Comparison of ENCODE assay signal across 28 cellular contexts in the genomic region with DNA sequence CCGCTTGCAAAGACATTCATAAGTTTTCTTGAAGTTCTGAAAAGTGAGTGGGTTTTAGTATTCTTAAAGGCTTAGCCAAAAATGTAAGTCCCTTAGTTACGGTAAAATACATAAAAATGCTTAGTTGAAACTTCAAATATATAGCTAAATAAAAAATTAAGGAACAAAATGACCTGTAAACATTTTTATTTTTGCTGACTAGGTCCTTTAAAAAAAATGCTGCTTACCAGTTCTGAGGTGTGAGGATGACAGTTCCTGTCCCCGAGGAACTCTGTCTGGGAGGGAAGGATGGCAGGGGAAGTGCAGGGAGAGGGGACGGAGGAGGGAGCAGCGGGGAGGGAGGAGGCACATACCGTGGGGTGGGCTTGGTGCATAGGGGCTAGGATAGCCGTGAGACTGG.
"Had no signal": no experiment of that assay in that cellular context is flagged by ENCODE, and none has a peak within 500 bp of the region (broad histone marks: within the 10 kb centered on the region; RNA-seq: fewer than 3 reads in every experiment).

No MANE protein-coding gene starts in this region.

- H3K4me1 Mint-ChIP-seq: naive B cell, nephron progenitor cell, neural progenitor cell had no signal

- H2AFZ ChIP-seq: neural progenitor cell had no signal

- H3K36me3 Mint-ChIP-seq: naive B cell; neural progenitor cell; stimulated activated memory B cell treated with anti-CD40 and anti-IgM and Interleukin-4, amounts not matched to agents 10 μg/mL and 1 μg/mL and 100 μg/mL, for 72 hours; type B pancreatic cell had no signal

- H3K4me3 ChIP-seq: left lung, lower lobe of right lung, neural progenitor cell, pancreas, prostate gland, sigmoid colon, spleen, tibial nerve, uterus had no signal

- H3K27ac ChIP-seq: left lung, lower lobe of right lung, neural progenitor cell, pancreas, prostate gland, sigmoid colon, spleen, tibial nerve, uterus had no signal

- H3K9ac ChIP-seq: neural progenitor cell had no signal

- FAIRE-seq: islet of Langerhans, kidney, pancreas, small intestine had no signal

- H3K36me3 ChIP-seq: left lung, lower lobe of right lung, neural progenitor cell, pancreas, prostate gland, sigmoid colon, spleen, tibial nerve, uterus had no signal

- ATAC-seq: left colon; left lung; lower lobe of right lung; pancreas; right cardiac atrium; stimulated activated memory B cell treated with anti-CD40 and anti-IgM and Interleukin-4, amounts not matched to agents 10 μg/mL and 1 μg/mL and 100 μg/mL, for 72 hours had no signal

- H3K27ac Mint-ChIP-seq: naive B cell; nephron progenitor cell; neural progenitor cell; stimulated activated memory B cell treated with anti-CD40 and anti-IgM and Interleukin-4, amounts not matched to agents 10 μg/mL and 1 μg/mL and 100 μg/mL, for 72 hours; stimulated activated naive CD8-positive, alpha-beta T cell treated with anti-CD3 and anti-CD28 coated beads, Interleukin-15, amount 100 ng/mL, for 72 hours; type B pancreatic cell had no signal

- H3K9me3 Mint-ChIP-seq: stimulated activated memory B cell treated with anti-CD40 and anti-IgM and Interleukin-4, amounts not matched to agents 10 μg/mL and 1 μg/mL and 100 μg/mL, for 72 hours; type B pancreatic cell had no signal

- H3K4me1 ChIP-seq: lower lobe of right lung, neural progenitor cell, pancreas, prostate gland, sigmoid colon, tibial nerve, uterus had no signal

- H3K4me2 ChIP-seq: neural progenitor cell had no signal

- H3K4me3 Mint-ChIP-seq: naive B cell; nephron progenitor cell; neural progenitor cell; stimulated activated memory B cell treated with anti-CD40 and anti-IgM and Interleukin-4, amounts not matched to agents 10 μg/mL and 1 μg/mL and 100 μg/mL, for 72 hours; stimulated activated naive CD8-positive, alpha-beta T cell treated with anti-CD3 and anti-CD28 coated beads, Interleukin-15, amount 100 ng/mL, for 72 hours; type B pancreatic cell had no signal

- H3K27me3 ChIP-seq: left lung, neural progenitor cell, pancreas, sigmoid colon, spleen, tibial nerve, uterus had no signal

- H3K9me3 ChIP-seq: left lung, lower lobe of right lung, pancreas, prostate gland, uterus had no signal

- DNase-seq: hypothalamus; kidney; left colon; left lung; lower lobe of right lung; mammary epithelial cell; mesenchymal stem cell; naive B cell; nephron progenitor cell; nucleus accumbens; pancreas; posterior cingulate gyrus; retina; right cardiac atrium; sigmoid colon; small intestine; spleen; stimulated activated CD4-positive, alpha-beta T cell treated with anti-CD3 and anti-CD28 coated beads, Interleukin-4, amount 100 ng/mL, for 24 hours; stimulated activated naive CD4-positive, alpha-beta T cell treated with Interleukin-2 at 50 U/mL for 16 hours; stimulated activated naive CD8-positive, alpha-beta T cell treated with anti-CD3 and anti-CD28 coated beads, Interleukin-15, amount 100 ng/mL, for 72 hours; substantia nigra; uterus had no signal
